Comparison of ENCODE assay signal across 22 cellular contexts in genomic region chr7:133099887-133100286, GRCh38.
"Had no signal": no experiment of that assay in that cellular context is flagged by ENCODE, and none has a peak within 500 bp of the region (broad histone marks: within the 10 kb centered on the region; RNA-seq: fewer than 3 reads in every experiment).

No MANE protein-coding gene starts in this region.

- H3K4me1 ChIP-seq: SJSA1 had no signal

- H3K27me3 ChIP-seq: MG63 had no signal

- ATAC-seq: HepG2 had no signal

- H3K36me3 ChIP-seq: MG63, SJSA1 had no signal

- H3K4me3 ChIP-seq: MG63, SJSA1, SK-N-MC had no signal

- H3K9me3 ChIP-seq: MG63, SJSA1 had no signal

- H3K27ac ChIP-seq: SJSA1, SK-N-MC had no signal

- DNase-seq: IMR-90, Karpas-422, KG1, MG63, NCI-H1092, NCI-H1105 treated with DMSO at 0.1 percent for 48 hours, NCI-H1417 treated with DMSO at 0.1 percent for 48 hours, NCI-H146, NCI-H1694 treated with DMSO at 0.1 percent for 48 hours, NCI-H1930, NCI-H2081, NCI-H2107, NCI-H2227 treated with DMSO at 0.1 percent for 48 hours, NCI-H524, NCI-H526 treated with DMSO at 0.1 percent for 48 hours, NCI-H774, Right ventricle myocardium superior, RPMI8226, SIG-M5 had no signal
